In the genomic region with DNA sequence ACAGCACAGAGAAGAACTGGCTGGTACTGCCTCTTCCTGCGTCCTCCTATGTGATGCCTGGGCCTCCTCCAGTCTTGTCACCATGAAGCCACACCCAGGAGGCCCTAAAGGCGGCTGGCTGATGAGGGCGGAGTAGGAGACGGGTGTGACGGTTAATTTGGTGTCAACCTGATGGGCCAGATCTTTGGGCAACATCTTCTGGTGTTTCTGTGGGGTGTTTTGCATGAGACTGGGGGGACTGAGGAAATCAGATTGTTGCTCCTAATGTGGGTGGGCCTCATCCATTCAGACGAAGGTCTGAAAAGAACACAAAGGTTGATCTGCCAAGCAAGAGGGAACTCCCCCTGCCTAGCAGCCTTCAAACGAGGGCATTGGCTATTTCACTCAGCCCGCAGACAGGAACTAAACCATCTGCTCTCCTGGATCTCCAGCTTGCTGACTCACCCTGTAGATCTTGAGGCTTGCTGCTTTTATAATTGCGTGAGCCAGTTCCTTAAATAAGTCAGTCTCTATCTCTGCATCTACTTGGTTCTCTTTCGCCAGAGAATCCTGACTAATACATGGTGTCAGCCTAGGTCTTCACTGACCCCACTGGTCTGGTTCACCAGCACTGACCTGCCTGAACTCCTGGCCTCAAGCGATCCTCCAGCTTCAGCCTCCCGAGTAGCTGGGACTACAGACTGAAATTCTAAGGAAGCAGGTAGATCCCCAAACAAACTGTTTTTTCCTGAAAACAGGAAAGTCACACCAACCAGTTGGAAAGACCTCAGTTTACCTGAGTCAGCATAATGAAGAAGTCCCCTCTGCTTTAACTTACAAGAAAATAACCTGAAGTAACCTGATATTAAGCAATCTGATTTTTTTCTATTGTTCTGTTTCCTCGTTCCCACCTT, we compare ENCODE assay signal across 8 cellular contexts. TPM values are rescaled to one million over a fixed set of nuclear protein-coding genes. Genes with fewer than 3 reads are reported as not detected.
A peak's percentile ranks its signal among the peaks of the same experiment; 100 is the strongest.
DNase-seq lines count a peak whose midpoint lies in the region; ATAC-seq and TF ChIP-seq lines count a peak whose summit lies in the region.

No MANE protein-coding gene starts in this region.

- H3K4me1 ChIP-seq in esophagus squamous epithelium: peaks cover 14 to 42% (median 21%) of the 10 kb centered on the region in 3 donors
- H3K4me1 ChIP-seq in psoas muscle: no peaks in the 10 kb centered on the region

- peaks cover 10% of the 10 kb centered on the region for H3K4me1 Mint-ChIP-seq in stimulated activated naive CD8-positive, alpha-beta T cell treated with anti-CD3 and anti-CD28 coated beads, Interleukin-15, amount 100 ng/mL, for 72 hours

- H3K36me3 ChIP-seq in esophagus squamous epithelium (no peaks in the 10 kb centered on the region), psoas muscle (ENCODE audit: insufficient read depth in 1 of 2, low read depth in 1 of 2) (no peaks in the 10 kb centered on the region)

- H3K9me3 Mint-ChIP-seq in stimulated activated naive CD8-positive, alpha-beta T cell treated with anti-CD3 and anti-CD28 coated beads, Interleukin-15, amount 100 ng/mL, for 72 hours: no peaks in the 10 kb centered on the region

- 60 to 75% methylated on average over 11 to 12 of the region's 13 CpGs for WGBS in esophagus squamous epithelium, 2 donors
- 75 to 82% (median 75%) methylated on average over 13 of the region's 13 CpGs for WGBS in psoas muscle, 3 donors

- H3K27me3 Mint-ChIP-seq in stimulated activated naive CD8-positive, alpha-beta T cell treated with anti-CD3 and anti-CD28 coated beads, Interleukin-15, amount 100 ng/mL, for 72 hours: no peaks in the 10 kb centered on the region

- intact Hi-C loops in esophagus squamous epithelium (cut with DNase I) (no loop called here), psoas muscle (cut with DNase I) (loop anchor here (5.0 kb wide), 2 partner anchors 92 to 163 kb away; no protein-coding TSS in a partner anchor)

- no peak for DNase-seq in stimulated activated naive CD8-positive, alpha-beta T cell treated with anti-CD3 and anti-CD28 coated beads, Interleukin-15, Interleukin-2, amounts not matched to agents 100 U/mL and 50 U/mL, for 24 hours
- no peak for DNase-seq in stimulated activated naive CD8-positive, alpha-beta T cell treated with anti-CD3 and anti-CD28 coated beads, Interleukin-15, amount 100 ng/mL, for 72 hours
- peak; percentile 63 for DNase-seq in RPMI8226
- no peak for DNase-seq in esophagus squamous epithelium (lab: John Stamatoyannopoulos, UW)
- no peak for DNase-seq in psoas muscle
- no peak for DNase-seq in activated T-cell treated with anti-CD3 and anti-CD28 coated beads, Interleukin-2, amount 50 U/mL, for 1 hour
- DNase-seq in NCI-H2227 (lab: John Stamatoyannopoulos, UW; ENCODE audit: unreplicated experiment): no peak

- TF ChIP-seq CTCF in esophagus squamous epithelium (IDR thresholded peaks at IDR 0.05) (no peak), psoas muscle (IDR thresholded peaks at IDR 0.05) (no peak)

- ATAC-seq in stimulated activated naive CD8-positive, alpha-beta T cell treated with anti-CD3 and anti-CD28 coated beads, Interleukin-15, Interleukin-2, amounts not matched to agents 100 U/mL and 50 U/mL, for 24 hours: peak; percentile 21
- no peak for ATAC-seq in stimulated activated naive CD8-positive, alpha-beta T cell treated with anti-CD3 and anti-CD28 coated beads, Interleukin-15, amount 100 ng/mL, for 72 hours
- ATAC-seq in psoas muscle (no peak), HG03139 (IDR thresholded peaks at IDR 0.05; ENCODE audit: unreplicated experiment) (no peak)

- H3K27ac Mint-ChIP-seq in stimulated activated naive CD8-positive, alpha-beta T cell treated with anti-CD3 and anti-CD28 coated beads, Interleukin-15, amount 100 ng/mL, for 72 hours: peak overlapping the region in 1 of 2 donors; percentile 56

- no peaks in the 10 kb centered on the region for H3K9me3 ChIP-seq in esophagus squamous epithelium
- no peaks in the 10 kb centered on the region for H3K9me3 ChIP-seq in psoas muscle

- no peak overlapping the region for H3K4me3 Mint-ChIP-seq in stimulated activated naive CD8-positive, alpha-beta T cell treated with anti-CD3 and anti-CD28 coated beads, Interleukin-15, amount 100 ng/mL, for 72 hours

- H3K27ac ChIP-seq in esophagus squamous epithelium: peak overlapping the region; percentile 49 to 78 (median 64)
- no peak overlapping the region for H3K27ac ChIP-seq in psoas muscle

- H3K27me3 ChIP-seq in esophagus squamous epithelium (no peaks in the 10 kb centered on the region), psoas muscle (ENCODE audit: insufficient read depth in 3 of 3, low read length in 2 of 3) (no peaks in the 10 kb centered on the region)

- TF ChIP-seq POLR2A in esophagus squamous epithelium (IDR thresholded peaks at IDR 0.05): no peak

- H3K4me3 ChIP-seq in esophagus squamous epithelium: no peak overlapping the region
- H3K4me3 ChIP-seq in psoas muscle: no peak overlapping the region

RNA-seq across cellular contexts. Expression of a gene that starts 12.8 kb away (rescaled TPM):
- total RNA-seq in esophagus squamous epithelium: 10 to 100 TPM in 3 of 4 donors, 1 to 10 TPM in 1; 8.9 to 32.6 (median 19.2) TPM
- 10 to 100 TPM; 11.0 to 14.6 (median 12.8) TPM for total RNA-seq in psoas muscle
- 10 to 100 TPM in 1 of 3 donors, 1 to 10 TPM in 2; 6.0 to 25.6 (median 8.6) TPM for polyA plus RNA-seq in psoas muscle

RNA-seq across cellular contexts. Expression of a gene that starts 25.1 kb away (rescaled TPM):
- under 1 TPM in 1 of 4 donors, not detected in 3; 0.19 TPM for total RNA-seq in esophagus squamous epithelium
- under 1 TPM in 3 of 4 donors, not detected in 1; 0.19 to 0.46 (median 0.27) TPM for total RNA-seq in psoas muscle
- polyA plus RNA-seq in psoas muscle: under 1 TPM in 2 of 3 donors, not detected in 1; 0.09 to 0.13 TPM
